ENCODE assay signal across 19 cellular contexts in the genomic region with DNA sequence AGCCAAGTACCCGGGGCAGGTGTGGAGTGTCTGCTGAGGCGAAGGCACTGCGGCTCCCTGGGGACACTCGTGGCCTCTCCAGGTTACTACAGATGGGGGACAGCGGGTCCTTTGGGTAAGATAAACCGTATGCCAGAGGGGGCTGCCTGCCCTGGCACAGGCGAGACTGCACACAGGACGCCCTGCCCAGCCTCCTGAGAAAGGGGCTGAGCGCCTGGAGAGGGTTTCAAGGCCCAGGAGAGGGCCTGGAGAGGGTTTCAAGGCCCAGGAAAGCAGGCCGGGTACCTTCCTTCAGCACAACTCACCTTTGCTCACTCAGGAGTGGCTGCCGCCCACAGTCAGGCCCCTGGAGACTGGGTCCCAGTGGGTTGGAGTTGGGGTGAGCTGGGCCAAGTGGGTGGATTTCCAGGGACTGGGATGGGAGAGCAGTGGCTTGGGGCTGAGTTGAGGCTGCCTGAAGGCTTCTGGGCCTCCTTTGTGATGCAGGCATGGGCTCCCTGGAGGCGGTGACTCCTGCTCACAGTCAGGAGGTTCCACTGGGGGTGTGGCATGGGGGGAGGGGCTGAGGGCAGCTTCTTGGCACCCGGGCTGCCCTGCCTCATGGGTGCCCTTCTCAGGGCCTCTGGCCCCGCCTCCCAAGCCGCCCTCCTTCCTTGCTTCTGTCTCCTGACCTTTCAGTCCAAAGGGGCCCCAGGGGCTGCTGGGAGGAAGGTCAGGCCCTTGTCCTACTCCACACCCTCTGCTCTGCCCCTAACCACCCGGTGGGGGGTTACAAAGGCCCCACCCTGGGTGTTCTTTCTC. TPM values are rescaled to one million over a fixed set of nuclear protein-coding genes. Genes with fewer than 3 reads are reported as not detected.
A peak's percentile ranks its signal among the peaks of the same experiment; 100 is the strongest.
DNase-seq lines count a peak whose midpoint lies in the region; ATAC-seq lines count a peak whose summit lies in the region.
"Had no signal": no experiment of that assay in that cellular context is flagged by ENCODE, and none has a peak within 500 bp of the region (broad histone marks: within the 10 kb centered on the region; RNA-seq: fewer than 3 reads in every experiment).

A gene with protein sequence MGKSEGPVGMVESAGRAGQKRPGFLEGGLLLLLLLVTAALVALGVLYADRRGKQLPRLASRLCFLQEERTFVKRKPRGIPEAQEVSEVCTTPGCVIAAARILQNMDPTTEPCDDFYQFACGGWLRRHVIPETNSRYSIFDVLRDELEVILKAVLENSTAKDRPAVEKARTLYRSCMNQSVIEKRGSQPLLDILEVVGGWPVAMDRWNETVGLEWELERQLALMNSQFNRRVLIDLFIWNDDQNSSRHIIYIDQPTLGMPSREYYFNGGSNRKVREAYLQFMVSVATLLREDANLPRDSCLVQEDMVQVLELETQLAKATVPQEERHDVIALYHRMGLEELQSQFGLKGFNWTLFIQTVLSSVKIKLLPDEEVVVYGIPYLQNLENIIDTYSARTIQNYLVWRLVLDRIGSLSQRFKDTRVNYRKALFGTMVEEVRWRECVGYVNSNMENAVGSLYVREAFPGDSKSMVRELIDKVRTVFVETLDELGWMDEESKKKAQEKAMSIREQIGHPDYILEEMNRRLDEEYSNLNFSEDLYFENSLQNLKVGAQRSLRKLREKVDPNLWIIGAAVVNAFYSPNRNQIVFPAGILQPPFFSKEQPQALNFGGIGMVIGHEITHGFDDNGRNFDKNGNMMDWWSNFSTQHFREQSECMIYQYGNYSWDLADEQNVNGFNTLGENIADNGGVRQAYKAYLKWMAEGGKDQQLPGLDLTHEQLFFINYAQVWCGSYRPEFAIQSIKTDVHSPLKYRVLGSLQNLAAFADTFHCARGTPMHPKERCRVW (minus strand): TSS at position 456 of the 801 bp plus-strand sequence. CDS start 3,532 bp downstream, outside the sequence.

- H3K4me3 ChIP-seq in right cardiac atrium (ENCODE audit: low read length) = no peak within 1 kb of the TSS
- H3K4me3 ChIP-seq: tibial artery had no signal

- ATAC-seq in right cardiac atrium (no peak), Right ventricle myocardium superior (ENCODE audit: poor library complexity) (no peak), left colon (peak; percentile 54), HG02885 (IDR thresholded peaks at IDR 0.05; ENCODE audit: poor library complexity, unreplicated experiment) (no peak), HG03342 (IDR thresholded peaks at IDR 0.05; ENCODE audit: unreplicated experiment) (no peak)

- intact Hi-C loops in right cardiac atrium (cut with DNase I) (no loop called here), Right ventricle myocardium superior (cut with DNase I) (no loop called here), left colon (cut with DNase I, micrococcal nuclease) (no loop called here)

- no peaks in the 10 kb centered on the region for H3K4me1 ChIP-seq in right cardiac atrium (ENCODE audit: control insufficient read depth, insufficient read depth, low read length)
- H3K4me1 ChIP-seq: Caco-2 had no signal

- whole genome bisulfite sequencing in right cardiac atrium = 71% methylated on average over 16 of the region's 16 CpGs

- H3K27me3 ChIP-seq in right cardiac atrium (ENCODE audit: control insufficient read depth, insufficient read depth) = no peaks in the 10 kb centered on the region

- no peaks in the 10 kb centered on the region for H3K9me3 ChIP-seq in right cardiac atrium (ENCODE audit: control insufficient read depth, low read length)
- H3K9me3 ChIP-seq: tibial artery had no signal

- H3K27ac ChIP-seq in right cardiac atrium (ENCODE audit: low read length) = no peak within 1 kb of the TSS
- H3K27ac ChIP-seq: tibial artery had no signal

- peak in 2 of 3 donors; percentile 40 to 54 for DNase-seq in right cardiac atrium
- DNase-seq in Right ventricle myocardium superior = no peak
- peak; percentile 1 for DNase-seq in NCI-H524 treated with DMSO at 0.1 percent for 48 hours (lab: John Stamatoyannopoulos, UW)
- peak; percentile 67 to 68 for DNase-seq in left colon
- DNase-seq in NCI-H187 treated with DMSO at 0.1 percent for 48 hours (lab: John Stamatoyannopoulos, UW) = no peak
- no peak for DNase-seq in glomerular visceral epithelial cell (ENCODE audit: extremely low spot score)
- DNase-seq: activated CD4-positive, alpha-beta T cell treated with anti-CD3 and anti-CD28 coated beads, Interleukin-2, amount 50 U/mL, for 1 hour; activated naive CD4-positive, alpha-beta T cell treated with anti-CD3 and anti-CD28 coated beads, Interleukin-2, amount 10 ng/mL, durations not matched to agents 7 days and 5 days; H9; hypothalamus; NCI-H2107; NCI-H748 treated with DMSO at 0.1 percent for 48 hours; nephron progenitor cell; SW 1271; tibial artery had no signal

RNA-seq across cellular contexts. Expression of the gene that starts here (rescaled TPM):
- total RNA-seq in right cardiac atrium (1 to 10 TPM in 1 of 4 donors, under 1 TPM in 3; 0.32 to 1.5 (median 0.83) TPM), Right ventricle myocardium superior (0.48 TPM), left colon (10 to 100 TPM in 1 of 2 donors, 1 to 10 TPM in 1; 7.8 to 11.5 TPM)
- polyA plus RNA-seq in right cardiac atrium = 1.7 TPM
- total RNA-seq: Caco-2, Daoy had no signal

Comparison
In these comparisons a context has a peak if more than half of its experiments do, and no peak if none do; other contexts are left out.
1. DNase-seq: peak in right cardiac atrium (2 of 3), NCI-H524 treated with DMSO at 0.1 percent for 48 hours (single experiment) and left colon (2 of 2); none in Right ventricle myocardium superior (single experiment), NCI-H187 treated with DMSO at 0.1 percent for 48 hours (single experiment) and glomerular visceral epithelial cell (single experiment).